24 cellular contexts compared by ENCODE assay signal in the genomic region with DNA sequence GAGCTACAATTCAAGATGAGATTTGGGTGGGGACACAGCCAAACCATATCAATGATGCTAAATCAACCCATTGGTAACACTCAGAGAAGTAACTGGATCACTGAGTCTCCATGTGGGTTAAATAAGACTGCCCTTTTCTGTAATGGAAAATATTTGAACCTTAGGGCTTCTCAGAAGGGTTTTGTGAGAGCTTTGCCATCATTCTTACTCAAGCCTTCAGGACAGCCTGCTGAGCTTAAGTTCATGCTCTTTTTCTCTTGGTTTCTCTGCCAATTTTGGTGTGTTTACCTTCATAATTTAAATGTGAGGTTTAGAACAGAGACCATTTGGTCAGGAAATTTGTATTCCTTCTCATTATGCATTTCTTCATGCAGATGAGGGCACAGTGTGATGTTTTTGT.
"Had no signal": no experiment of that assay in that cellular context is flagged by ENCODE, and none has a peak within 500 bp of the region (broad histone marks: within the 10 kb centered on the region; RNA-seq: fewer than 3 reads in every experiment).

No MANE protein-coding gene starts in this region.

- H3K4me1 ChIP-seq: pancreas, uterus had no signal

- DNase-seq: islet precursor cell; left ventricle myocardium inferior; midbrain; mucosa of descending colon; naive thymus-derived CD4-positive, alpha-beta T cell; pancreas; posterior cingulate gyrus; retina; right cardiac atrium; sigmoid colon; small intestine; stimulated activated CD4-positive, alpha-beta T cell treated with anti-CD3 and anti-CD28 coated beads, Interleukin-1b, Interleukin-23, amount 100 ng/mL, for 48 hours; stimulated activated CD4-positive, alpha-beta T cell treated with anti-CD3 and anti-CD28 coated beads, Interleukin-2, amount 100 ng/mL, for 48 hours; stimulated activated CD4-positive, alpha-beta T cell treated with anti-CD3 and anti-CD28 coated beads, Interleukin-4, amount 100 ng/mL, for 4 hours; stimulated activated CD8-positive, alpha-beta memory T cell treated with anti-CD3 and anti-CD28 coated beads, Interleukin-4, amount 100 ng/mL, for 48 hours; stimulated activated naive CD4-positive, alpha-beta T cell treated with Interleukin-2 at 50 U/mL for 16 hours; stimulated activated naive CD8-positive, alpha-beta T cell treated with anti-CD3 and anti-CD28 coated beads, Interleukin-15, amount 100 ng/mL, for 72 hours; substantia nigra; uterus had no signal

- H3K9me3 ChIP-seq: left ventricle myocardium inferior, mucosa of descending colon, pancreas, prostate gland, sigmoid colon, tibial nerve, uterus had no signal

- H3K27ac ChIP-seq: left ventricle myocardium inferior, pancreas, prostate gland, sigmoid colon, tibial nerve, uterus had no signal

- ATAC-seq: mucosa of descending colon; naive thymus-derived CD4-positive, alpha-beta T cell; natural killer cell treated with Interleukin-12 subunit alpha and Interleukin-12 subunit beta and Interleukin-15 and Interleukin-18, amount 100 ng/mL, for 72 hours; pancreas; right cardiac atrium; stimulated activated memory B cell treated with anti-CD40 and anti-IgM and Interleukin-4, amounts not matched to agents 10 μg/mL and 1 μg/mL and 100 μg/mL, for 72 hours; stimulated activated naive CD8-positive, alpha-beta T cell treated with anti-CD3 and anti-CD28 coated beads, Interleukin-15, amount 100 ng/mL, for 72 hours had no signal

- H3K4me3 ChIP-seq: left ventricle myocardium inferior, lung, mucosa of descending colon, pancreas, prostate gland, sigmoid colon, tibial nerve, uterus had no signal

- H3K36me3 ChIP-seq: left ventricle myocardium inferior, pancreas, prostate gland, sigmoid colon, uterus had no signal

- H3K27me3 ChIP-seq: pancreas, sigmoid colon, tibial nerve, uterus had no signal
